ENCODE assay signal across 8 cellular contexts in the genomic region with DNA sequence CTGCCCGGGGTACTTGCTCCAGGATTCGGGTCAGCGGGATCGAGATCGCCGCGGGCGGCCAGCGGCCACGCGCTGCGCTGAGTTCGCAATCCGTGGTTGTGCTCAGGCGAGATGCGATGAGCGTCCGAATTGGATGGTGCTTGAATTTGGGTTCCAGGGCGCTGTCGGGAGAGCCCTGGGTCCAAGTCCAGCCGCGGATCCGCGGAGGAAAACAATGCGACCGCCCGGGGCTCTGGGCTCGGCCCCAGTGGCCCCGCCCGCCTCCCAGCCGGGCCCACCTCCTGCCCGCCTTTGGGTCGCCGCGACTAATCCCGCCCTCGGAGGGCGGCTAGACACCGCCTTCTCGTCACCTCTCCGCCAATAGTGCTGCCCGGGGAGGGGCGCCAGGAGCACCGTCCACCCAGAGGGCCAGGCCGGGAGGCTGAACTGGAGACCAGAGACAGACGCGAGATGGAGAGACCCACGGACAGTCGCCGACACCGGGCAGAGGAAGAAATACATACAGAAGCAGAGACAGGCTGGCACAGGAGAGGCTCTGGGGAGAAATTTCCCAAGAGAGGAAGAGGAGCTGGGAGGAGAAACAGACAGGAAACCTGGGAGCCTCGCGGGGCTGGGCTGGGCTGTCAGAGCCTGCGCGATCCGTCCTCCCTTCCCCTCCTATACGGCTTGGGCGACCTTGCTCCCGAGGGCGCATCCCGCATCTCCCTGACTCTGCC. TPM values are rescaled to one million over a fixed set of nuclear protein-coding genes. Genes with fewer than 3 reads are reported as not detected.
DNase-seq lines count a peak whose midpoint lies in the region; ATAC-seq and TF ChIP-seq lines count a peak whose summit lies in the region.

A gene with protein sequence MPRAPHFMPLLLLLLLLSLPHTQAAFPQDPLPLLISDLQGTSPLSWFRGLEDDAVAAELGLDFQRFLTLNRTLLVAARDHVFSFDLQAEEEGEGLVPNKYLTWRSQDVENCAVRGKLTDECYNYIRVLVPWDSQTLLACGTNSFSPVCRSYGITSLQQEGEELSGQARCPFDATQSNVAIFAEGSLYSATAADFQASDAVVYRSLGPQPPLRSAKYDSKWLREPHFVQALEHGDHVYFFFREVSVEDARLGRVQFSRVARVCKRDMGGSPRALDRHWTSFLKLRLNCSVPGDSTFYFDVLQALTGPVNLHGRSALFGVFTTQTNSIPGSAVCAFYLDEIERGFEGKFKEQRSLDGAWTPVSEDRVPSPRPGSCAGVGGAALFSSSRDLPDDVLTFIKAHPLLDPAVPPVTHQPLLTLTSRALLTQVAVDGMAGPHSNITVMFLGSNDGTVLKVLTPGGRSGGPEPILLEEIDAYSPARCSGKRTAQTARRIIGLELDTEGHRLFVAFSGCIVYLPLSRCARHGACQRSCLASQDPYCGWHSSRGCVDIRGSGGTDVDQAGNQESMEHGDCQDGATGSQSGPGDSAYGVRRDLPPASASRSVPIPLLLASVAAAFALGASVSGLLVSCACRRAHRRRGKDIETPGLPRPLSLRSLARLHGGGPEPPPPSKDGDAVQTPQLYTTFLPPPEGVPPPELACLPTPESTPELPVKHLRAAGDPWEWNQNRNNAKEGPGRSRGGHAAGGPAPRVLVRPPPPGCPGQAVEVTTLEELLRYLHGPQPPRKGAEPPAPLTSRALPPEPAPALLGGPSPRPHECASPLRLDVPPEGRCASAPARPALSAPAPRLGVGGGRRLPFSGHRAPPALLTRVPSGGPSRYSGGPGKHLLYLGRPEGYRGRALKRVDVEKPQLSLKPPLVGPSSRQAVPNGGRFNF (minus strand): TSS at position 216 of the 716 bp plus-strand sequence. CDS start 4,010 bp downstream, outside the sequence.

- in situ Hi-C loops in GM13976 (cut with MboI; ENCODE audit: low sequenced_read_pairs, unreplicated experiment), result no loop called here

- peaks cover 0 to 15% (median 0%) of the 10 kb centered on the region in 7 donors for H3K27me3 ChIP-seq in heart right ventricle
- H3K27me3 ChIP-seq in upper lobe of left lung, result no peaks in the 10 kb centered on the region

- H3K27ac ChIP-seq in heart right ventricle (peak within 1 kb of the TSS; percentile 82 to 96 (median 89)), upper lobe of left lung (peak within 1 kb of the TSS; percentile 53 to 80 (median 73))

- peak; percentile 98 for ATAC-seq in HG02884 (IDR thresholded peaks at IDR 0.05; ENCODE audit: unreplicated experiment)
- peak; percentile 92 to 95 (median 94) for ATAC-seq in heart right ventricle
- ATAC-seq in upper lobe of left lung (ENCODE audit: low FRiP score in 2 of 2), result peak; percentile 97 to 99

- DNase-seq in GM13976 (ENCODE audit: low spot score) (peak; percentile 96), NCI-H146 (lab: John Stamatoyannopoulos, UW) (peak; percentile 92), T-helper 1 cell (peak; percentile 71 to 87 (median 81)), amygdala (lab: John Stamatoyannopoulos, UW) (peak; percentile 49 to 97 (median 92)), heart right ventricle (peak; percentile 96 to 97), posterior vena cava (ENCODE audit: low spot score) (peak; percentile 98), upper lobe of left lung (peak; percentile 96 to 97)

- TF ChIP-seq POLR2A in upper lobe of left lung (IDR thresholded peaks at IDR 0.05), result peak in 2 of 4 donors; percentile 77 to 87

- H3K36me3 ChIP-seq in heart right ventricle, result peaks cover 0 to 15% (median 0%) of the 10 kb centered on the region in 9 donors
- no peaks in the 10 kb centered on the region for H3K36me3 ChIP-seq in upper lobe of left lung

- H3K4me3 ChIP-seq in heart right ventricle (peak within 1 kb of the TSS; percentile 83 to 100 (median 94)), upper lobe of left lung (peak within 1 kb of the TSS; percentile 29 to 76 (median 56))

- no peaks in the 10 kb centered on the region for H3K9me3 ChIP-seq in heart right ventricle
- H3K9me3 ChIP-seq in upper lobe of left lung, result no peaks in the 10 kb centered on the region

- no peak for TF ChIP-seq EP300 in upper lobe of left lung (IDR thresholded peaks at IDR 0.05)

- intact Hi-C loops in heart right ventricle (cut with DNase I) (loop anchor here in 2 of 10 donors (5.0 kb wide), 3 partner anchors 74 to 124 kb away; partner anchors contain the start of gene GABPB2 (in 1 of the 2)), posterior vena cava (cut with DNase I) (no loop called here)

- H3K4me1 ChIP-seq in heart right ventricle (peaks cover 21 to 58% (median 46%) of the 10 kb centered on the region in 9 donors), upper lobe of left lung (peaks cover 21 to 28% (median 25%) of the 10 kb centered on the region in 4 donors)

- no peak for TF ChIP-seq CTCF in GM13976 (IDR thresholded peaks at IDR 0.05; ENCODE audit: borderline replicate concordance, control extremely low read depth, extremely low read depth, insufficient read depth, missing control alignments)
- TF ChIP-seq CTCF in heart right ventricle (IDR thresholded peaks at IDR 0.05), result no peak
- no peak for TF ChIP-seq CTCF in upper lobe of left lung (IDR thresholded peaks at IDR 0.05)

- WGBS in heart right ventricle, 2 donors, result 0% methylated on average over 61 of the region's 61 CpGs
- 0 to 2% methylated on average over 17 to 61 of the region's 61 CpGs for WGBS in upper lobe of left lung, 2 donors

RNA-seq across cellular contexts. Expression of the gene that starts here (rescaled TPM):
- total RNA-seq in heart right ventricle (10 to 100 TPM; 23.2 to 68.1 (median 54.9) TPM), posterior vena cava (10 to 100 TPM in 1 of 2 donors, 1 to 10 TPM in 1; 6.9 to 10.1 TPM), upper lobe of left lung (10 to 100 TPM in 1 of 6 donors, 1 to 10 TPM in 5; 2.1 to 13.6 (median 5.8) TPM)
- 100 to 1,000 TPM in 1 of 2 donors, 10 to 100 TPM in 1; 15.7 to 141 TPM for polyA plus RNA-seq in heart right ventricle

Comparison
In these comparisons a context has a peak if more than half of its experiments do, and no peak if none do; other contexts are left out.
1. Peak in every context shown above with its lines: DNase-seq, ATAC-seq, H3K4me3 ChIP-seq and H3K27ac ChIP-seq.